1 cellular context compared by ENCODE assay signal in genomic region chr15:68204361-68204760, GRCh38.
TF ChIP-seq lines count a peak whose summit lies in the region.

No MANE protein-coding gene starts in this region.

TF ChIP-seq in GM23338, 12 proteins besides CTCF, POLR2A, EP300 and RAD21 (continued from another document):
- TF ChIP-seq REST (IDR thresholded peaks at IDR 0.05; ENCODE audit: unreplicated experiment) = no peak
- TF ChIP-seq EZH2phosphoT487 (IDR thresholded peaks at IDR 0.05; ENCODE audit: unreplicated experiment) = no peak
- no peak for TF ChIP-seq ETS1 (IDR thresholded peaks at IDR 0.05)
- no peak for TF ChIP-seq ZNF462 (CRISPR knock-in tag; IDR thresholded peaks at IDR 0.05)
- no peak for TF ChIP-seq NANOG (IDR thresholded peaks at IDR 0.05; ENCODE audit: borderline replicate concordance)
- no peak for TF ChIP-seq STAT1 (IDR thresholded peaks at IDR 0.05; ENCODE audit: unreplicated experiment)
